In the genomic region with DNA sequence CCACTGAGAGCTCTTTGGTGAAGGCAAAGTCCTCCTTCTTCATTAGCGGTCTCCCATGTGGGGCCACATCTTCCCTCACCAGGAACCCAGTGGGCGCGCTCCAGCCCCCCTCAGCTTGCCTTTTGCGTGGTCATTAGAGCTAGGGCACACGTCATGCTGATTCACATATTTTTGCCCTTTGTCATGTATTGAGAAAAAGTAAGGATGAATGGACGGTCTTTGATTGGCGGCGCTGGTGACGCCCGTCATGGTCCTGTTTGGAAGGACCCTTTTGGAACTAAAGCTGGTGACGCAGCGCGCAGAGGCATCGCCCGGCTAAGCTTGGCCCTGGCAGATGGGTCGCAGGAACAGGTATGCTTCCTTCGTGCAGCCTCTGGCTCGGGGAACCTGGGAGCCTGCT, we compare ENCODE assay signal across 22 cellular contexts.
"Had no signal": no experiment of that assay in that cellular context is flagged by ENCODE, and none has a peak within 500 bp of the region (broad histone marks: within the 10 kb centered on the region; RNA-seq: fewer than 3 reads in every experiment).

No MANE protein-coding gene starts in this region.

- H2AFZ ChIP-seq: neural progenitor cell had no signal

- H3K27me3 ChIP-seq: neural progenitor cell, pancreas had no signal

- H3K27ac Mint-ChIP-seq: activated B cell treated with CpG ODN at 0.5 μM for 24 hours; activated CD4-positive, alpha-beta memory T cell treated with anti-CD3 and anti-CD28 coated beads, Interleukin-2, amount 10 ng/mL, durations not matched to agents 7 days and 5 days; activated naive CD8-positive, alpha-beta T cell treated with anti-CD3 and anti-CD28 coated beads for 36 hours; activated T-helper 17 cell treated with anti-CD3 and anti-CD28 coated beads, Interleukin-2, amount 50 U/mL, for 72 hours; memory B cell; neural progenitor cell; stimulated activated effector memory CD8-positive, alpha-beta T cell treated with anti-CD3 and anti-CD28 coated beads, Interleukin-12 subunit alpha, Interleukin-12 subunit beta, amount 100 ng/mL, for 72 hours; T-cell had no signal

- H3K27ac ChIP-seq: coronary artery, neural progenitor cell, pancreas, sigmoid colon, stomach had no signal

- H3K4me3 Mint-ChIP-seq: activated B cell treated with CpG ODN at 0.5 μM for 24 hours; activated CD4-positive, alpha-beta memory T cell treated with anti-CD3 and anti-CD28 coated beads, Interleukin-2, amount 10 ng/mL, durations not matched to agents 7 days and 5 days; activated naive CD8-positive, alpha-beta T cell treated with anti-CD3 and anti-CD28 coated beads for 36 hours; activated T-helper 17 cell treated with anti-CD3 and anti-CD28 coated beads, Interleukin-2, amount 50 U/mL, for 72 hours; central memory CD8-positive, alpha-beta T cell; memory B cell; neural progenitor cell; stimulated activated effector memory CD8-positive, alpha-beta T cell treated with anti-CD3 and anti-CD28 coated beads, Interleukin-12 subunit alpha, Interleukin-12 subunit beta, amount 100 ng/mL, for 72 hours; T-cell had no signal

- H3K36me3 ChIP-seq: neural progenitor cell, pancreas, sigmoid colon, stomach had no signal

- H3K9me3 Mint-ChIP-seq: activated B cell treated with CpG ODN at 0.5 μM for 24 hours; activated CD4-positive, alpha-beta memory T cell treated with anti-CD3 and anti-CD28 coated beads, Interleukin-2, amount 10 ng/mL, durations not matched to agents 7 days and 5 days; activated naive CD8-positive, alpha-beta T cell treated with anti-CD3 and anti-CD28 coated beads for 36 hours; activated T-helper 17 cell treated with anti-CD3 and anti-CD28 coated beads, Interleukin-2, amount 50 U/mL, for 72 hours; central memory CD8-positive, alpha-beta T cell; memory B cell; naive B cell; neural progenitor cell; stimulated activated effector memory CD8-positive, alpha-beta T cell treated with anti-CD3 and anti-CD28 coated beads, Interleukin-12 subunit alpha, Interleukin-12 subunit beta, amount 100 ng/mL, for 72 hours; T-cell had no signal

- H3K4me1 ChIP-seq: neural progenitor cell, sigmoid colon had no signal

- H3K9ac ChIP-seq: neural progenitor cell had no signal

- H3K4me1 Mint-ChIP-seq: activated B cell treated with CpG ODN at 0.5 μM for 24 hours; activated naive CD8-positive, alpha-beta T cell treated with anti-CD3 and anti-CD28 coated beads for 36 hours; activated T-helper 17 cell treated with anti-CD3 and anti-CD28 coated beads, Interleukin-2, amount 50 U/mL, for 72 hours; central memory CD8-positive, alpha-beta T cell; memory B cell; naive B cell; neural progenitor cell; stimulated activated effector memory CD8-positive, alpha-beta T cell treated with anti-CD3 and anti-CD28 coated beads, Interleukin-12 subunit alpha, Interleukin-12 subunit beta, amount 100 ng/mL, for 72 hours had no signal

- H3K27me3 Mint-ChIP-seq: activated naive CD8-positive, alpha-beta T cell treated with anti-CD3 and anti-CD28 coated beads for 36 hours; activated T-helper 17 cell treated with anti-CD3 and anti-CD28 coated beads, Interleukin-2, amount 50 U/mL, for 72 hours; central memory CD8-positive, alpha-beta T cell; memory B cell; naive B cell had no signal

- H3K9me3 ChIP-seq: mucosa of descending colon, pancreas, sigmoid colon, stomach had no signal

- H3K4me2 ChIP-seq: neural progenitor cell had no signal

- DNase-seq: activated B cell treated with CpG ODN at 0.5 μM for 24 hours; activated CD4-positive, alpha-beta memory T cell treated with anti-CD3 and anti-CD28 coated beads, Interleukin-2, amount 10 ng/mL, durations not matched to agents 7 days and 5 days; activated CD4-positive, alpha-beta T cell treated with anti-CD3 and anti-CD28 coated beads for 48 hours; activated naive CD4-positive, alpha-beta T cell; activated naive CD8-positive, alpha-beta T cell treated with anti-CD3 and anti-CD28 coated beads for 36 hours; activated T-cell treated with anti-CD3 and anti-CD28 coated beads, Interleukin-2, amount 50 U/mL, for 1 hour; amygdala; left ventricle myocardium superior; mucosa of descending colon; naive B cell; pancreas; sigmoid colon; stimulated activated CD4-positive, alpha-beta T cell treated with anti-CD3 and anti-CD28 coated beads, Interleukin-4, amount 100 ng/mL, for 24 hours; stomach; T-cell; trophoblast cell had no signal

- ATAC-seq: activated T-helper 17 cell treated with anti-CD3 and anti-CD28 coated beads, Interleukin-2, amount 50 U/mL, for 72 hours; left ventricle myocardium superior; mucosa of descending colon; pancreas; stimulated activated effector memory CD8-positive, alpha-beta T cell treated with anti-CD3 and anti-CD28 coated beads, Interleukin-12 subunit alpha, Interleukin-12 subunit beta, amount 100 ng/mL, for 72 hours; T-cell had no signal

- H3K4me3 ChIP-seq: coronary artery, mucosa of descending colon, neural progenitor cell, pancreas, sigmoid colon, stomach had no signal

- H3K36me3 Mint-ChIP-seq: activated naive CD8-positive, alpha-beta T cell treated with anti-CD3 and anti-CD28 coated beads for 36 hours; naive B cell; neural progenitor cell; stimulated activated effector memory CD8-positive, alpha-beta T cell treated with anti-CD3 and anti-CD28 coated beads, Interleukin-12 subunit alpha, Interleukin-12 subunit beta, amount 100 ng/mL, for 72 hours had no signal
